ENCODE assay signal across 36 cellular contexts in the genomic region with DNA sequence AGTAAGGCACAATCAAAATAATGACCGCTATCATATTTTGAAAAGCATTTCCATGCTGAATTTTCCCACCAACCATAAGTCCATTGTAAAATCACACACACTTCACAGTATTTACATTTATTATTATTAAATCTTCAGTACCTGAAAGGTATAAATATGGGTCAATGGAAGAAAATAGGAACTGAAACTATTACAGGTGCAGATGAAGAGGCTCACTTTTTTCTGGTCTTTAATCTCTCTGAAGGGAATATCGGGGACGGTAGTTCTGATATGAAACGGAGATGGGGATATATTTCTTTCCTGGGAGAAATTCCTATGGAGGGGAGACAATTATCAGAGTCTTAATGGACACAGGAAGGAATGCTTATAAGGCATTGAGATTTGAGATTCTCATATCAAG. TPM values are rescaled to one million over a fixed set of nuclear protein-coding genes. Genes with fewer than 3 reads are reported as not detected.
"Had no signal": no experiment of that assay in that cellular context is flagged by ENCODE, and none has a peak within 500 bp of the region (broad histone marks: within the 10 kb centered on the region; RNA-seq: fewer than 3 reads in every experiment).

No MANE protein-coding gene starts in this region.

- H3K9me3 Mint-ChIP-seq: activated B cell treated with CpG ODN at 0.5 μM for 24 hours; activated CD8-positive, alpha-beta T cell treated with anti-CD3 and anti-CD28 coated beads for 36 hours; activated naive CD4-positive, alpha-beta T cell treated with anti-CD3 and anti-CD28 coated beads, Interleukin-2, amount 50 U/mL, for 24 hours; activated naive CD8-positive, alpha-beta T cell treated with anti-CD3 and anti-CD28 coated beads, Interleukin-2, amount 50 U/mL, for 24 hours; activated T-helper 2 cell treated with anti-CD3 and anti-CD28 coated beads, Interferon-gamma antibody, Interleukin-2, Interleukin-4, amounts not matched to agents 10 μg/mL and 5 μg/mL and 100 μg/mL, durations not matched to agents 14 hours and 24 hours and 36 hours; effector memory CD8-positive, alpha-beta T cell; naive thymus-derived CD8-positive, alpha-beta T cell; neural progenitor cell; T-helper 2 cell treated with Interferon-gamma antibody and Interleukin-4, amounts not matched to agents 5 μg/mL and 100 μg/mL, for 36 hours; type B pancreatic cell had no signal

- H3K36me3 Mint-ChIP-seq: activated CD8-positive, alpha-beta memory T cell treated with anti-CD3 and anti-CD28 coated beads, Interleukin-2, amount 10 ng/mL, durations not matched to agents 7 days and 5 days; activated naive CD4-positive, alpha-beta T cell treated with anti-CD3 and anti-CD28 coated beads, Interleukin-2, amount 50 U/mL, for 24 hours; naive thymus-derived CD8-positive, alpha-beta T cell; neural progenitor cell; type B pancreatic cell had no signal

- H3K4me1 ChIP-seq: gastroesophageal sphincter, right atrium auricular region had no signal

- H3K27me3 Mint-ChIP-seq: type B pancreatic cell had no signal

- H3K4me2 ChIP-seq: neural progenitor cell, smooth muscle cell had no signal

- ATAC-seq: activated CD8-positive, alpha-beta memory T cell treated with anti-CD3 and anti-CD28 coated beads, Interleukin-2, amount 10 ng/mL, durations not matched to agents 7 days and 5 days; activated CD8-positive, alpha-beta T cell treated with anti-CD3 and anti-CD28 coated beads for 36 hours; activated naive CD8-positive, alpha-beta T cell treated with anti-CD3 and anti-CD28 coated beads, Interleukin-2, amount 50 U/mL, for 24 hours; effector memory CD8-positive, alpha-beta T cell; gastroesophageal sphincter; left cardiac atrium; left ventricle myocardium superior; naive thymus-derived CD8-positive, alpha-beta T cell had no signal

- H2AFZ ChIP-seq: neural progenitor cell had no signal

- H3K4me3 ChIP-seq: gastroesophageal sphincter, neural progenitor cell, right atrium auricular region, smooth muscle cell, thoracic aorta, vagina had no signal

- H3K9ac ChIP-seq: neural progenitor cell had no signal

- H3K27ac ChIP-seq: gastroesophageal sphincter, neural progenitor cell, right atrium auricular region, thoracic aorta had no signal

- H3K27me3 ChIP-seq: gastroesophageal sphincter, neural progenitor cell, right atrium auricular region, vagina had no signal

- H3K9me3 ChIP-seq: gastroesophageal sphincter, right atrium auricular region, thoracic aorta, vagina had no signal

- H3K36me3 ChIP-seq: gastroesophageal sphincter, neural progenitor cell, right atrium auricular region, thoracic aorta, vagina had no signal

- DNase-seq: activated B cell treated with CpG ODN at 0.5 μM for 24 hours; activated CD4-positive, alpha-beta T cell treated with anti-CD3 and anti-CD28 coated beads, Interleukin-2, amount 50 U/mL, for 1 hour; activated CD8-positive, alpha-beta memory T cell treated with anti-CD3 and anti-CD28 coated beads, Interleukin-2, amount 10 ng/mL, durations not matched to agents 7 days and 5 days; activated CD8-positive, alpha-beta T cell treated with anti-CD3 and anti-CD28 coated beads for 36 hours; activated naive CD8-positive, alpha-beta T cell treated with anti-CD3 and anti-CD28 coated beads, Interleukin-2, amount 50 U/mL, for 24 hours; activated T-cell treated with anti-CD3 and anti-CD28 coated beads, Interleukin-2, amount 50 U/mL, for 48 hours; amygdala; caudate nucleus; cortex of kidney; effector memory CD8-positive, alpha-beta T cell; head of caudate nucleus; hippocampal formation; left cardiac atrium; left ventricle myocardium superior; mammary epithelial cell; midbrain; naive thymus-derived CD8-positive, alpha-beta T cell; stimulated activated CD4-positive, alpha-beta T cell treated with anti-CD3 and anti-CD28 coated beads, Interleukin-15, amount 100 ng/mL, for 24 hours; stimulated activated CD4-positive, alpha-beta T cell treated with anti-CD3 and anti-CD28 coated beads, Interleukin-2, amount 100 ng/mL, for 24 hours; stimulated activated naive CD4-positive, alpha-beta T cell had no signal

- FAIRE-seq: endothelial cell of umbilical vein, keratinocyte had no signal

- H3K27ac Mint-ChIP-seq: activated B cell treated with CpG ODN at 0.5 μM for 24 hours; activated CD8-positive, alpha-beta memory T cell treated with anti-CD3 and anti-CD28 coated beads, Interleukin-2, amount 10 ng/mL, durations not matched to agents 7 days and 5 days; activated CD8-positive, alpha-beta T cell treated with anti-CD3 and anti-CD28 coated beads for 36 hours; activated naive CD4-positive, alpha-beta T cell treated with anti-CD3 and anti-CD28 coated beads, Interleukin-2, amount 50 U/mL, for 24 hours; activated naive CD8-positive, alpha-beta T cell treated with anti-CD3 and anti-CD28 coated beads, Interleukin-2, amount 50 U/mL, for 24 hours; activated T-helper 2 cell treated with anti-CD3 and anti-CD28 coated beads, Interferon-gamma antibody, Interleukin-2, Interleukin-4, amounts not matched to agents 10 μg/mL and 5 μg/mL and 100 μg/mL, durations not matched to agents 14 hours and 24 hours and 36 hours; effector memory CD8-positive, alpha-beta T cell; naive thymus-derived CD8-positive, alpha-beta T cell; neural progenitor cell; T-helper 2 cell treated with Interferon-gamma antibody and Interleukin-4, amounts not matched to agents 5 μg/mL and 100 μg/mL, for 36 hours; type B pancreatic cell had no signal

- H3K4me3 Mint-ChIP-seq: activated B cell treated with CpG ODN at 0.5 μM for 24 hours; activated CD8-positive, alpha-beta memory T cell treated with anti-CD3 and anti-CD28 coated beads, Interleukin-2, amount 10 ng/mL, durations not matched to agents 7 days and 5 days; activated CD8-positive, alpha-beta T cell treated with anti-CD3 and anti-CD28 coated beads for 36 hours; activated naive CD4-positive, alpha-beta T cell treated with anti-CD3 and anti-CD28 coated beads, Interleukin-2, amount 50 U/mL, for 24 hours; activated naive CD8-positive, alpha-beta T cell treated with anti-CD3 and anti-CD28 coated beads, Interleukin-2, amount 50 U/mL, for 24 hours; effector memory CD8-positive, alpha-beta T cell; naive thymus-derived CD8-positive, alpha-beta T cell; neural progenitor cell; T-helper 2 cell treated with Interferon-gamma antibody and Interleukin-4, amounts not matched to agents 5 μg/mL and 100 μg/mL, for 36 hours; type B pancreatic cell had no signal

- H3K4me1 Mint-ChIP-seq: activated naive CD4-positive, alpha-beta T cell treated with anti-CD3 and anti-CD28 coated beads, Interleukin-2, amount 50 U/mL, for 24 hours; activated naive CD8-positive, alpha-beta T cell treated with anti-CD3 and anti-CD28 coated beads, Interleukin-2, amount 50 U/mL, for 24 hours had no signal

RNA-seq across cellular contexts. Expression of gene CLEC1A, which starts 28.4 kb away (rescaled TPM):
- total RNA-seq: activated B cell treated with CpG ODN at 0.5 μM for 24 hours; activated CD8-positive, alpha-beta memory T cell treated with anti-CD3 and anti-CD28 coated beads, Interleukin-2, amount 10 ng/mL, durations not matched to agents 7 days and 5 days; activated CD8-positive, alpha-beta T cell treated with anti-CD3 and anti-CD28 coated beads for 36 hours; activated T-helper 2 cell treated with anti-CD3 and anti-CD28 coated beads, Interferon-gamma antibody, Interleukin-2, Interleukin-4, amounts not matched to agents 10 μg/mL and 5 μg/mL and 100 μg/mL, durations not matched to agents 14 hours and 24 hours and 36 hours; chondrocyte; fibroblast of lung; fibroblast of villous mesenchyme; mammary epithelial cell; naive thymus-derived CD8-positive, alpha-beta T cell; smooth muscle cell had no signal
- polyA plus RNA-seq: mammary epithelial cell; naive thymus-derived CD8-positive, alpha-beta T cell; smooth muscle cell had no signal

RNA-seq across cellular contexts. Expression of gene CLEC9A, which starts 39.9 kb away (rescaled TPM):
- total RNA-seq: activated B cell treated with CpG ODN at 0.5 μM for 24 hours; activated CD8-positive, alpha-beta memory T cell treated with anti-CD3 and anti-CD28 coated beads, Interleukin-2, amount 10 ng/mL, durations not matched to agents 7 days and 5 days; activated CD8-positive, alpha-beta T cell treated with anti-CD3 and anti-CD28 coated beads for 36 hours; activated T-helper 2 cell treated with anti-CD3 and anti-CD28 coated beads, Interferon-gamma antibody, Interleukin-2, Interleukin-4, amounts not matched to agents 10 μg/mL and 5 μg/mL and 100 μg/mL, durations not matched to agents 14 hours and 24 hours and 36 hours; chondrocyte; endothelial cell of umbilical vein; fibroblast of lung; fibroblast of villous mesenchyme; gastroesophageal sphincter; left cardiac atrium; left ventricle myocardium superior; mammary epithelial cell; naive thymus-derived CD8-positive, alpha-beta T cell; pulmonary artery endothelial cell; right atrium auricular region; smooth muscle cell; thoracic aorta; vagina had no signal
- polyA plus RNA-seq: endothelial cell of umbilical vein; fibroblast of lung; keratinocyte; mammary epithelial cell; naive thymus-derived CD8-positive, alpha-beta T cell; smooth muscle cell had no signal

RNA-seq across cellular contexts. Expression of gene CLEC7A, which starts 59.6 kb away (rescaled TPM):
- total RNA-seq: activated CD8-positive, alpha-beta T cell treated with anti-CD3 and anti-CD28 coated beads for 36 hours; activated T-helper 2 cell treated with anti-CD3 and anti-CD28 coated beads, Interferon-gamma antibody, Interleukin-2, Interleukin-4, amounts not matched to agents 10 μg/mL and 5 μg/mL and 100 μg/mL, durations not matched to agents 14 hours and 24 hours and 36 hours; chondrocyte; endothelial cell of umbilical vein; fibroblast of lung; mammary epithelial cell; naive thymus-derived CD8-positive, alpha-beta T cell had no signal
- polyA plus RNA-seq: endothelial cell of umbilical vein, smooth muscle cell had no signal

RNA-seq across cellular contexts. Expression of gene CLEC12B, which starts 60.0 kb away (rescaled TPM):
- total RNA-seq: activated B cell treated with CpG ODN at 0.5 μM for 24 hours; activated CD8-positive, alpha-beta memory T cell treated with anti-CD3 and anti-CD28 coated beads, Interleukin-2, amount 10 ng/mL, durations not matched to agents 7 days and 5 days; activated CD8-positive, alpha-beta T cell treated with anti-CD3 and anti-CD28 coated beads for 36 hours; activated T-helper 2 cell treated with anti-CD3 and anti-CD28 coated beads, Interferon-gamma antibody, Interleukin-2, Interleukin-4, amounts not matched to agents 10 μg/mL and 5 μg/mL and 100 μg/mL, durations not matched to agents 14 hours and 24 hours and 36 hours; chondrocyte; fibroblast of lung; fibroblast of villous mesenchyme; gastroesophageal sphincter; left ventricle myocardium superior; mammary epithelial cell; naive thymus-derived CD8-positive, alpha-beta T cell; right atrium auricular region; smooth muscle cell; thoracic aorta; vagina had no signal
- polyA plus RNA-seq: keratinocyte; mammary epithelial cell; naive thymus-derived CD8-positive, alpha-beta T cell; smooth muscle cell had no signal
